Comparison of ENCODE assay signal across 8 cellular contexts in genomic region chr11:18632841-18633240, GRCh38. TPM values are rescaled to one million over a fixed set of nuclear protein-coding genes. Genes with fewer than 3 reads are reported as not detected.
DNase-seq lines count a peak whose midpoint lies in the region; ATAC-seq and TF ChIP-seq lines count a peak whose summit lies in the region.

No MANE protein-coding gene starts in this region.

- no peak for TF ChIP-seq POLR2A in breast epithelium (IDR thresholded peaks at IDR 0.05)

- no peak overlapping the region for H3K27ac ChIP-seq in HUES64 (ENCODE audit: low read depth, low read length)
- H3K27ac ChIP-seq in breast epithelium: no peak overlapping the region

- H3K27me3 ChIP-seq in HUES64 (ENCODE audit: insufficient read depth, low read length): peaks cover 3% of the 10 kb centered on the region
- no peaks in the 10 kb centered on the region for H3K27me3 ChIP-seq in breast epithelium
- H3K27me3 ChIP-seq in mucosa of stomach (ENCODE audit: control insufficient read depth, insufficient read depth, low read length): no peaks in the 10 kb centered on the region

- no peak for ATAC-seq in HG03039 (IDR thresholded peaks at IDR 0.05; ENCODE audit: unreplicated experiment)

- H3K9ac ChIP-seq in HUES64 (ENCODE audit: low read depth, low read length) (peak overlapping the region; percentile 92; the same call in 1 of the 2 replicates), mucosa of stomach (ENCODE audit: low read length) (peak overlapping the region; percentile 98)

- TF ChIP-seq CTCF in AG10803 (conservative IDR thresholded peaks at IDR 0.05; ENCODE audit: low read length) (no peak), breast epithelium (IDR thresholded peaks at IDR 0.05) (no peak)

- WGBS in HUES64: 23% methylated on average over 1 of the region's 2 CpGs

- H3K4me1 ChIP-seq in HUES64 (ENCODE audit: insufficient read depth, low read length) (no peaks in the 10 kb centered on the region; the same call in 1 of the 2 replicates), breast epithelium (peaks cover 0 to 11% of the 10 kb centered on the region in 2 donors), mucosa of stomach (ENCODE audit: control insufficient read depth, insufficient read depth, low read length) (peaks cover 15% of the 10 kb centered on the region)

- H3K4me3 ChIP-seq in AG10803 (ENCODE audit: low read length): peak overlapping the region; percentile 97
- H3K4me3 ChIP-seq in HUES64 (ENCODE audit: low read length): peak overlapping the region; percentile 97
- H3K4me3 ChIP-seq in breast epithelium: peak overlapping the region; percentile 76 to 93 (median 87)
- H3K4me3 ChIP-seq in mucosa of stomach (ENCODE audit: low read length): no peak overlapping the region

- H3K9me3 ChIP-seq in HUES64 (ENCODE audit: insufficient read depth, low read depth, low read length) (no peaks in the 10 kb centered on the region), breast epithelium (no peaks in the 10 kb centered on the region), mucosa of stomach (ENCODE audit: control insufficient read depth, low read length) (no peaks in the 10 kb centered on the region)

- intact Hi-C loops in breast epithelium (cut with DNase I; ENCODE audit: low total_unique reads): loop anchor here (5.0 kb wide), 1 partner anchor 819 kb away; no protein-coding TSS in a partner anchor

- no peak for DNase-seq in AG10803 (ENCODE audit: low read depth)
- DNase-seq in breast epithelium (ENCODE audit: low spot score in 2 of 2): no peak
- DNase-seq in NCI-H2081 (lab: John Stamatoyannopoulos, UW): no peak
- DNase-seq in T1000 (lab: John Stamatoyannopoulos, UW): no peak
- DNase-seq in germinal center (ENCODE audit: low spot score): no peak

- H3K36me3 ChIP-seq in HUES64 (ENCODE audit: insufficient read depth, low read length) (no peaks in the 10 kb centered on the region), breast epithelium (no peaks in the 10 kb centered on the region), mucosa of stomach (ENCODE audit: control insufficient read depth, insufficient read depth, low read length) (no peaks in the 10 kb centered on the region)

RNA-seq across cellular contexts. Expression of gene SPTY2D1, which starts 1.3 kb away (rescaled TPM):
- 9.2 TPM for polyA plus RNA-seq in HUES64 (2013, experiment 1 of 2)
- polyA plus RNA-seq in HUES64 (2013, experiment 2 of 2): 9.4 TPM
- 10 to 100 TPM; 19.5 to 30.6 (median 27.5) TPM for total RNA-seq in breast epithelium

RNA-seq across cellular contexts. Expression of gene MISFA, which starts 33.3 kb away (rescaled TPM):
- polyA plus RNA-seq in HUES64 (2013, experiment 1 of 2): 1.8 TPM
- 1.6 TPM for polyA plus RNA-seq in HUES64 (2013, experiment 2 of 2)
- total RNA-seq in breast epithelium: 1 to 10 TPM in 2 of 3 donors, not detected in 1; 2.6 TPM

RNA-seq across cellular contexts. Expression of gene UEVLD, which starts 44.3 kb away (rescaled TPM):
- polyA plus RNA-seq in HUES64 (2013, experiment 1 of 2): 5.0 TPM
- 4.8 TPM for polyA plus RNA-seq in HUES64 (2013, experiment 2 of 2)
- 10 to 100 TPM; 28.5 to 54.4 (median 28.8) TPM for total RNA-seq in breast epithelium
